Comparison of ENCODE assay signal across 17 cellular contexts in the genomic region with DNA sequence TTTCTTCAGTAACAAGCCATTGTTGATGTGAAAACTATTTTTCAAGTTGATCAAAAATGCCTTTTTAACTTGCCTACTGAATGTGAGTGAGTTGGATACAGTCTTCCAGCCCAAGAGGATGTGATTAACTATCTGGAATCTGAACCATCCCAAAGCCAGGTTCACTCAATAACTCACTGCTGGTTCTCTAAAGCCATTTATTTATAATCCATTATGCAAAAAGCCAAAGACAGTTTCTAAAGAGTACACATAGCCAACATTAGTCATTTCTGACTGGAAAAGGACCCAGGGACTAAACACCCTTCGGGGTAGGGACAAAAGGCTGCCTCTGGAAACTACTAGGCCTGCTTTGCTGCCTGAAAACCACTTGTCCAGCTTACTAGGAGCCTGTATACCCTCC.
"Had no signal": no experiment of that assay in that cellular context is flagged by ENCODE, and none has a peak within 500 bp of the region (broad histone marks: within the 10 kb centered on the region; RNA-seq: fewer than 3 reads in every experiment).

No MANE protein-coding gene starts in this region.

- H3K4me3 ChIP-seq: neural progenitor cell, pancreas, thoracic aorta had no signal

- H3K9ac ChIP-seq: neural progenitor cell had no signal

- DNase-seq: activated CD4-positive, alpha-beta T cell treated with anti-CD3 and anti-CD28 coated beads, Interleukin-2, amount 50 U/mL, for 1 hour; activated CD4-positive, CD25-positive, alpha-beta regulatory T cell; activated effector memory CD4-positive, alpha-beta T cell treated with Interleukin-2 at 50 U/mL for 16 hours; endodermal cell; foreskin fibroblast; head of caudate nucleus; left ventricle myocardium superior; pancreas; stimulated activated CD4-positive, alpha-beta T cell treated with anti-CD3 and anti-CD28 coated beads, Interleukin-4, amount 100 ng/mL, for 4 hours; stimulated activated naive CD8-positive, alpha-beta T cell treated with anti-CD3 and anti-CD28 coated beads, Interleukin-15, amount 100 ng/mL, for 72 hours; T-helper 2 cell had no signal

- ATAC-seq: esophagus mucosa; left ventricle myocardium superior; pancreas; stimulated activated naive CD8-positive, alpha-beta T cell treated with anti-CD3 and anti-CD28 coated beads, Interleukin-15, amount 100 ng/mL, for 72 hours had no signal

- H3K36me3 ChIP-seq: neural progenitor cell, pancreas, thoracic aorta had no signal

- H3K27ac ChIP-seq: neural progenitor cell, pancreas had no signal

- H3K9me3 ChIP-seq: pancreas, thoracic aorta had no signal

- H3K4me1 ChIP-seq: neural progenitor cell, pancreas had no signal

- FAIRE-seq: islet of Langerhans, pancreas, TTC549, urothelium cell line had no signal
